In the genomic region with DNA sequence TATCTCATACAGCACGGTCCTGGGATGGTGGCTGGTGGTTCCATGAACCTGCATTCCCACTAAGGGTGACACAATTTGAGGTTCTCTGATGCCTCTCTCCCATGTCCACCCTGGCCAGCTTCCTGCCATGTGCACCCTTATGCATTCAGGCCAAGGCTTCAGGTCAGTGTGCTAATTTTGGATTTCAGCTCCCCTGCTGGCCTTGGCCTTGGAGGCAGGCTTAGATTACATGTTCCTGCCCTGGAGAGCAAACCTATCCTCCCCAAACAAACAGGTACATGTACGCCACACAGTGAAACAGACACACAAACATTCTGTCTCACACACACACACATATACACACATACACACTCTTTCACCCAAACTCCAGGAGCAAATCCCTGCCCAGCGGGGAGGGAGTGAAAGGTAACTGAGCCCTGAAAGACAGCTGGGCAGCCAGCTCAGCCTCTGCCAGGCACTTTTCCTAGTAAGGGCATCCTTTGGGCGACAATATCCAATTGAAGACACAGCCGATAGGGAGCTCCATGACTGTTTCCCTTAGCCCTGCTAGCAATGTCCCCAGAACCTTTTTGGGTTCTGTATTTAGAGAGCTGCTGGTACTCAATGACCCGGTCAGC, we compare ENCODE assay signal across 17 cellular contexts.
"Had no signal": no experiment of that assay in that cellular context is flagged by ENCODE, and none has a peak within 500 bp of the region (broad histone marks: within the 10 kb centered on the region; RNA-seq: fewer than 3 reads in every experiment).

No MANE protein-coding gene starts in this region.

- FAIRE-seq: colon, frontal cortex, kidney, pancreas had no signal

- H3K4me2 ChIP-seq: hepatocyte had no signal

- H3K27me3 ChIP-seq: hepatocyte, left lung, neutrophil, thyroid gland had no signal

- H3K79me2 ChIP-seq: hepatocyte had no signal

- H2AFZ ChIP-seq: hepatocyte had no signal

- H3K4me1 ChIP-seq: left lung, lower lobe of right lung, pancreas, stomach, thyroid gland had no signal

- H3K36me3 ChIP-seq: left lung, lower lobe of right lung, neutrophil, pancreas, stomach, thyroid gland had no signal

- ATAC-seq: lower lobe of right lung; natural killer cell treated with Interleukin-12 subunit alpha and Interleukin-12 subunit beta and Interleukin-15 and Interleukin-18, amount 100 ng/mL, for 72 hours; sciatic nerve; stimulated activated effector memory CD8-positive, alpha-beta T cell treated with anti-CD3 and anti-CD28 coated beads, Interleukin-12 subunit alpha, Interleukin-12 subunit beta, amount 100 ng/mL, for 72 hours had no signal

- H3K4me3 ChIP-seq: dorsolateral prefrontal cortex, hepatocyte, left lung, lower lobe of right lung, pancreas, stomach, thyroid gland had no signal

- H3K27ac ChIP-seq: dorsolateral prefrontal cortex, hepatocyte, left lung, lower lobe of right lung, neutrophil, pancreas, stomach, thyroid gland had no signal

- DNase-seq: effector CD4-positive, alpha-beta T cell; kidney; left lung; lower lobe of right lung; naive B cell; stimulated activated naive CD4-positive, alpha-beta T cell treated with Interleukin-2 at 50 U/mL for 16 hours; stomach had no signal

- H3K9me3 ChIP-seq: left lung, lower lobe of right lung, neutrophil, pancreas, stomach, thyroid gland had no signal
